In the genomic region with DNA sequence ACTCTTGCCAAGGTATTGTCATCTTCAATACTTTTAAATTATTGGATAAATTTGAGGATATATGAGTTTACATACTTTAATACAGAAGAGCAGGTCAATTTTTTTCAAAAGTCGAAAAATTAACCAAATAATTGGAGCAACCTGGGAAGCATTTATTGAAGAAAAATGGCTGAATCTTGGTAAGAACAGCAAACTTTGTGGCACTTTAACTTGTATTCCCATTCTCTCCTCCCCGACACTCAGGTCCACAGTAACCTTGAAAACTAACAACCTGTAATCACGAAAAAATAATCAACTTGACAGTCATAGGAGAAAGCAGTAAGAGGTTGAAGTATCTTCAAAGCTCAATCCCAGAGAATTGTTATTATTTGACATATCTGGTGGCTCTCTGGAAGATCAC, we compare ENCODE assay signal across 27 cellular contexts.
"Had no signal": no experiment of that assay in that cellular context is flagged by ENCODE, and none has a peak within 500 bp of the region (broad histone marks: within the 10 kb centered on the region; RNA-seq: fewer than 3 reads in every experiment).

No MANE protein-coding gene starts in this region.

- H3K4me3 ChIP-seq: neural progenitor cell, ovary, psoas muscle, right lobe of liver, sigmoid colon, stomach, thoracic aorta, thyroid gland, tibial nerve, upper lobe of left lung, vagina had no signal

- H3K9me3 Mint-ChIP-seq: neural progenitor cell; stimulated activated effector memory CD8-positive, alpha-beta T cell treated with anti-CD3 and anti-CD28 coated beads, Interleukin-12 subunit alpha, Interleukin-12 subunit beta, amount 100 ng/mL, for 72 hours; stimulated activated naive B cell treated with anti-CD40 and anti-IgM and Interleukin-4, amounts not matched to agents 10 μg/mL and 1 μg/mL and 100 μg/mL, for 72 hours; stimulated activated naive CD8-positive, alpha-beta T cell treated with anti-CD3 and anti-CD28 coated beads, Interleukin-15, Interleukin-2, amounts not matched to agents 100 ng/mL and 50 ng/mL, for 24 hours had no signal

- H3K9me3 ChIP-seq: ovary, psoas muscle, right lobe of liver, sigmoid colon, stomach, thoracic aorta, thyroid gland, tibial nerve, upper lobe of left lung, vagina had no signal

- H3K27ac Mint-ChIP-seq: nephron; neural progenitor cell; progenitor cell of endocrine pancreas; stimulated activated naive B cell treated with anti-CD40 and anti-IgM and Interleukin-4, amounts not matched to agents 10 μg/mL and 1 μg/mL and 100 μg/mL, for 72 hours had no signal

- DNase-seq: occipital lobe; ovary; posterior cingulate gyrus; psoas muscle; right cardiac atrium; right lobe of liver; sigmoid colon; small intestine; stimulated activated CD4-positive, alpha-beta T cell treated with anti-CD3 and anti-CD28 coated beads, Interleukin-15, amount 100 ng/mL, for 24 hours; stimulated activated CD4-positive, alpha-beta T cell treated with anti-CD3 and anti-CD28 coated beads, Interleukin-2, amount 100 ng/mL, for 24 hours; stimulated activated CD4-positive, alpha-beta T cell treated with anti-CD3 and anti-CD28 coated beads, Interleukin-2, amount 100 ng/mL, for 48 hours; stimulated activated CD4-positive, alpha-beta T cell treated with anti-CD3 and anti-CD28 coated beads, Interleukin-4, amount 100 ng/mL, for 24 hours; stimulated activated naive B cell treated with anti-CD40 and anti-IgM and Interleukin-4, amounts not matched to agents 10 μg/mL and 1 μg/mL and 100 μg/mL, for 72 hours; stimulated activated naive CD4-positive, alpha-beta T cell treated with Interleukin-2 at 50 U/mL for 16 hours; stomach; thyroid gland; trophoblast cell; upper lobe of left lung had no signal

- ATAC-seq: psoas muscle; right cardiac atrium; right lobe of liver; stimulated activated effector memory CD8-positive, alpha-beta T cell treated with anti-CD3 and anti-CD28 coated beads, Interleukin-12 subunit alpha, Interleukin-12 subunit beta, amount 100 ng/mL, for 72 hours; stimulated activated naive B cell treated with anti-CD40 and anti-IgM and Interleukin-4, amounts not matched to agents 10 μg/mL and 1 μg/mL and 100 μg/mL, for 72 hours had no signal

- H3K36me3 Mint-ChIP-seq: neural progenitor cell; stimulated activated naive B cell treated with anti-CD40 and anti-IgM and Interleukin-4, amounts not matched to agents 10 μg/mL and 1 μg/mL and 100 μg/mL, for 72 hours had no signal

- H3K4me1 Mint-ChIP-seq: nephron; neural progenitor cell; stimulated activated naive B cell treated with anti-CD40 and anti-IgM and Interleukin-4, amounts not matched to agents 10 μg/mL and 1 μg/mL and 100 μg/mL, for 72 hours had no signal

- H3K36me3 ChIP-seq: neural progenitor cell, ovary, right lobe of liver, sigmoid colon, stomach, thoracic aorta, thyroid gland, tibial nerve, upper lobe of left lung, vagina had no signal

- H3K4me3 Mint-ChIP-seq: nephron; neural progenitor cell; stimulated activated naive B cell treated with anti-CD40 and anti-IgM and Interleukin-4, amounts not matched to agents 10 μg/mL and 1 μg/mL and 100 μg/mL, for 72 hours; stimulated activated naive CD8-positive, alpha-beta T cell treated with anti-CD3 and anti-CD28 coated beads, Interleukin-15, Interleukin-2, amounts not matched to agents 100 ng/mL and 50 ng/mL, for 24 hours had no signal

- H3K4me1 ChIP-seq: neural progenitor cell, parathyroid adenoma, psoas muscle, right lobe of liver, sigmoid colon, stomach, thyroid gland, tibial nerve, upper lobe of left lung, vagina had no signal

- H3K27ac ChIP-seq: neural progenitor cell, ovary, parathyroid adenoma, psoas muscle, right lobe of liver, sigmoid colon, stomach, thoracic aorta, thyroid gland, tibial nerve, upper lobe of left lung, vagina had no signal

- H3K27me3 Mint-ChIP-seq: progenitor cell of endocrine pancreas; stimulated activated naive B cell treated with anti-CD40 and anti-IgM and Interleukin-4, amounts not matched to agents 10 μg/mL and 1 μg/mL and 100 μg/mL, for 72 hours; stimulated activated naive CD8-positive, alpha-beta T cell treated with anti-CD3 and anti-CD28 coated beads, Interleukin-15, Interleukin-2, amounts not matched to agents 100 ng/mL and 50 ng/mL, for 24 hours had no signal
